12 cellular contexts compared by ENCODE assay signal in the genomic region with DNA sequence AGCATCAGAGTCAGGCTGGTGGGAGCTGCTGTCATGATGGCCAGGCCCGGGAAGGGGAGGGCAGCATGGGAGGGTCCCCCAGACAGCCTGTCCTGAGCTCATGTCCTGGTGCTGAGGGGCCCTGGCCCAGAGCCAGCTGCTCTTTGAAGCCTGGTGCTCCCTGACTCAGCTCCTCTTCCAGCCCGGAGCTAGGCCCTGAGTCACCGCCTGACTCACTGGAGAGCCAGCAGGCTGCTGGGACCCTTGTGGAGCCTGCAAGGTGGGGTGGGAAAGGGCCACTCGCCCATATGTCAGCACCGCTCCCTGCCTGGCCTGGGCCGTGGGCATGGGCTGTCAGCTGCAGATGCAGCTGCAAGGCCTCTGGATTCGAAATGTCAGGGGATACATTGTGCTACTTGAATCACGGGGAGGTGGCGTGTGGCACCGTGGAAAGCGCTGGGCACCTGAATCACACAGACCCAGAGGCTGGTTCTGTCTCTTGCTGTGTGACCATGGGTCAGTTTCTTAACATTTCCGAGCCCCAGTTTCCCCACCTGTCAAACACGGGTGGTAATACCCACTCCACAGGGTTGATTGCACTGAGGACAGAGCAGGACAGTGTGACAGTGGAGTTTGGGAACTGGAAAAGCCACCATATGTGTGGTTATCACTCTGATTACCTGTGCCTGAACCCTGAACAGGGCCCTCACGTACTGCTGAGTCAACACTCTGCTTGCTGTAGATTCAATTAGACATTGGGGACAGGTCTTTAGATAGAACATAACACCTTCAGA. TPM values are rescaled to one million over a fixed set of nuclear protein-coding genes. Genes with fewer than 3 reads are reported as not detected.
DNase-seq lines count a peak whose midpoint lies in the region; ATAC-seq and TF ChIP-seq lines count a peak whose summit lies in the region.
"Had no signal": no experiment of that assay in that cellular context is flagged by ENCODE, and none has a peak within 500 bp of the region (broad histone marks: within the 10 kb centered on the region; RNA-seq: fewer than 3 reads in every experiment).

No MANE protein-coding gene starts in this region.

- no peaks in the 10 kb centered on the region for H3K9me3 ChIP-seq in HEK293 (ENCODE audit: control insufficient read depth, insufficient read depth, low read depth, low read length)
- no peaks in the 10 kb centered on the region for H3K9me3 ChIP-seq in hepatocyte (ENCODE audit: low read depth)
- no peaks in the 10 kb centered on the region for H3K9me3 ChIP-seq in vagina

- no peaks in the 10 kb centered on the region for H3K36me3 Mint-ChIP-seq in activated T-helper 17 cell treated with anti-CD3 and anti-CD28 coated beads, Interleukin-2, amount 50 U/mL, for 72 hours (ENCODE audit: low read depth)
- H3K36me3 Mint-ChIP-seq: natural killer cell treated with Interleukin-12 subunit alpha and Interleukin-12 subunit beta and Interleukin-15 and Interleukin-18, amount 100 ng/mL, for 72 hours had no signal

- H3K79me2 ChIP-seq in hepatocyte = no peaks in the 10 kb centered on the region

- H3K27ac Mint-ChIP-seq in activated T-helper 17 cell treated with anti-CD3 and anti-CD28 coated beads, Interleukin-2, amount 50 U/mL, for 72 hours = no peak overlapping the region
- H3K27ac Mint-ChIP-seq: CD4-positive, alpha-beta T cell; natural killer cell treated with Interleukin-12 subunit alpha and Interleukin-12 subunit beta and Interleukin-15 and Interleukin-18, amount 100 ng/mL, for 72 hours had no signal

- intact Hi-C loops in posterior cingulate gyrus (cut with DNase I) (no loop called here), vagina (cut with DNase I) (no loop called here)

- no peak overlapping the region for H3K4me3 ChIP-seq in HEK293 (ENCODE audit: low read depth, low read length)
- no peak overlapping the region for H3K4me3 ChIP-seq in hepatocyte
- H3K4me3 ChIP-seq in vagina = no peak overlapping the region

- TF ChIP-seq CTCF in HEK293 (tag by site-specific recombination; IDR thresholded peaks at IDR 0.05) (no peak), hepatocyte (IDR thresholded peaks at IDR 0.05; ENCODE audit: poor library complexity) (no peak), GM13976 (IDR thresholded peaks at IDR 0.05; ENCODE audit: borderline replicate concordance, control extremely low read depth, extremely low read depth, insufficient read depth, missing control alignments) (no peak), vagina (IDR thresholded peaks at IDR 0.05) (no peak)

- no peak overlapping the region for H3K27ac ChIP-seq in HEK293 (ENCODE audit: extremely low read depth, low read depth, low read length)
- no peak overlapping the region for H3K27ac ChIP-seq in hepatocyte
- H3K27ac ChIP-seq in vagina = no peak overlapping the region

- H3K27me3 Mint-ChIP-seq in activated T-helper 17 cell treated with anti-CD3 and anti-CD28 coated beads, Interleukin-2, amount 50 U/mL, for 72 hours = peaks cover 6% of the 10 kb centered on the region
- H3K27me3 Mint-ChIP-seq: CD4-positive, alpha-beta T cell had no signal

- WGBS in hepatocyte (ENCODE audit: low lambda C conversion rate, missing lambda C conversion rate) = 79% methylated on average over 14 of the region's 14 CpGs

- CTCF ChIA-PET in HEK293 (lab: Yijun Ruan, JAX) = interaction anchor here (0.6 to 1.5 kb wide), 3 partner anchors 15 to 337 kb away, joined by 3 to 5 read pairs (median 3); no protein-coding TSS in a partner anchor

- peak; percentile 7 for ATAC-seq in activated T-helper 17 cell treated with anti-CD3 and anti-CD28 coated beads, Interleukin-2, amount 50 U/mL, for 72 hours (replicated peaks)
- ATAC-seq: natural killer cell treated with Interleukin-12 subunit alpha and Interleukin-12 subunit beta and Interleukin-15 and Interleukin-18, amount 100 ng/mL, for 72 hours had no signal

- H3K36me3 ChIP-seq in HEK293 (ENCODE audit: control insufficient read depth in 2 of 2, insufficient read depth in 1 of 2, low read length in 2 of 2) (no peaks in the 10 kb centered on the region), hepatocyte (replicated peaks; ENCODE audit: insufficient read depth, low read depth) (no peaks in the 10 kb centered on the region), vagina (no peaks in the 10 kb centered on the region)

- DNase-seq in ACHN = peak; percentile 93
- peak; percentile 68 for DNase-seq in hepatocyte (ENCODE audit: low spot score)
- DNase-seq in posterior cingulate gyrus = no peak
- DNase-seq in GM13976 (ENCODE audit: low spot score) = no peak
- no peak for DNase-seq in NCI-H774 (lab: John Stamatoyannopoulos, UW)
- DNase-seq in vagina (ENCODE audit: extremely low spot score in 2 of 2) = no peak
- DNase-seq: activated CD4-positive, CD25-positive, alpha-beta regulatory T cell; CD4-positive, alpha-beta T cell; NCI-H748 treated with DMSO at 0.1 percent for 48 hours had no signal

- no peak for TF ChIP-seq POLR2A in vagina (IDR thresholded peaks at IDR 0.05)

- no peak overlapping the region for H3K4me3 Mint-ChIP-seq in activated T-helper 17 cell treated with anti-CD3 and anti-CD28 coated beads, Interleukin-2, amount 50 U/mL, for 72 hours
- H3K4me3 Mint-ChIP-seq: CD4-positive, alpha-beta T cell; natural killer cell treated with Interleukin-12 subunit alpha and Interleukin-12 subunit beta and Interleukin-15 and Interleukin-18, amount 100 ng/mL, for 72 hours had no signal

- no peaks in the 10 kb centered on the region for H3K4me1 ChIP-seq in HEK293 (ENCODE audit: control insufficient read depth, insufficient read depth, low read length)
- peaks cover 6% of the 10 kb centered on the region for H3K4me1 ChIP-seq in hepatocyte (ENCODE audit: insufficient read depth)
- H3K4me1 ChIP-seq in vagina = no peaks in the 10 kb centered on the region

- POLR2A ChIA-PET in HEK293 (lab: Yijun Ruan, JAX) = no interaction called here

- no peaks in the 10 kb centered on the region for H3K9me2 ChIP-seq in hepatocyte (replicated peaks; ENCODE audit: insufficient read depth)

- H3K4me2 ChIP-seq in hepatocyte = no peak overlapping the region

- no peak overlapping the region for H2AFZ ChIP-seq in hepatocyte

- no peaks in the 10 kb centered on the region for H4K20me1 ChIP-seq in hepatocyte (ENCODE audit: insufficient read depth, poor library complexity, severe bottlenecking)

- in situ Hi-C loops in ACHN (cut with HindIII; ENCODE audit: low pct_ligation_motif_present, low pct_unique_long_range_greater_than_20kb, low sequenced_read_pairs) (no loop called here), GM13976 (cut with MboI; ENCODE audit: low sequenced_read_pairs, unreplicated experiment) (no loop called here)

- H3K9me3 Mint-ChIP-seq in activated T-helper 17 cell treated with anti-CD3 and anti-CD28 coated beads, Interleukin-2, amount 50 U/mL, for 72 hours = no peaks in the 10 kb centered on the region
- H3K9me3 Mint-ChIP-seq: CD4-positive, alpha-beta T cell; natural killer cell treated with Interleukin-12 subunit alpha and Interleukin-12 subunit beta and Interleukin-15 and Interleukin-18, amount 100 ng/mL, for 72 hours had no signal

- H3K27me3 ChIP-seq in hepatocyte (no peaks in the 10 kb centered on the region), vagina (no peaks in the 10 kb centered on the region)

- H3K4me1 Mint-ChIP-seq in activated T-helper 17 cell treated with anti-CD3 and anti-CD28 coated beads, Interleukin-2, amount 50 U/mL, for 72 hours = peaks cover 5% of the 10 kb centered on the region

TF ChIP-seq in HEK293, 187 proteins besides CTCF, POLR2A, EP300 and RAD21 (continues in another document):
- no peak for TF ChIP-seq ZNF155 (tag by site-specific recombination; IDR thresholded peaks at IDR 0.05)
- no peak for TF ChIP-seq SP3 (tag by site-specific recombination; IDR thresholded peaks at IDR 0.05)
- TF ChIP-seq ZNF146 (tag by site-specific recombination; IDR thresholded peaks at IDR 0.05) = no peak
- TF ChIP-seq, protein P1, sequence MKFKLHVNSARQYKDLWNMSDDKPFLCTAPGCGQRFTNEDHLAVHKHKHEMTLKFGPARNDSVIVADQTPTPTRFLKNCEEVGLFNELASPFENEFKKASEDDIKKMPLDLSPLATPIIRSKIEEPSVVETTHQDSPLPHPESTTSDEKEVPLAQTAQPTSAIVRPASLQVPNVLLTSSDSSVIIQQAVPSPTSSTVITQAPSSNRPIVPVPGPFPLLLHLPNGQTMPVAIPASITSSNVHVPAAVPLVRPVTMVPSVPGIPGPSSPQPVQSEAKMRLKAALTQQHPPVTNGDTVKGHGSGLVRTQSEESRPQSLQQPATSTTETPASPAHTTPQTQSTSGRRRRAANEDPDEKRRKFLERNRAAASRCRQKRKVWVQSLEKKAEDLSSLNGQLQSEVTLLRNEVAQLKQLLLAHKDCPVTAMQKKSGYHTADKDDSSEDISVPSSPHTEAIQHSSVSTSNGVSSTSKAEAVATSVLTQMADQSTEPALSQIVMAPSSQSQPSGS (tag by site-specific recombination; IDR thresholded peaks at IDR 0.05; ENCODE audit: low read depth) = no peak
- TF ChIP-seq MZF1 (tag by site-specific recombination; IDR thresholded peaks at IDR 0.05; ENCODE audit: borderline replicate concordance) = no peak
- TF ChIP-seq, protein P2, sequence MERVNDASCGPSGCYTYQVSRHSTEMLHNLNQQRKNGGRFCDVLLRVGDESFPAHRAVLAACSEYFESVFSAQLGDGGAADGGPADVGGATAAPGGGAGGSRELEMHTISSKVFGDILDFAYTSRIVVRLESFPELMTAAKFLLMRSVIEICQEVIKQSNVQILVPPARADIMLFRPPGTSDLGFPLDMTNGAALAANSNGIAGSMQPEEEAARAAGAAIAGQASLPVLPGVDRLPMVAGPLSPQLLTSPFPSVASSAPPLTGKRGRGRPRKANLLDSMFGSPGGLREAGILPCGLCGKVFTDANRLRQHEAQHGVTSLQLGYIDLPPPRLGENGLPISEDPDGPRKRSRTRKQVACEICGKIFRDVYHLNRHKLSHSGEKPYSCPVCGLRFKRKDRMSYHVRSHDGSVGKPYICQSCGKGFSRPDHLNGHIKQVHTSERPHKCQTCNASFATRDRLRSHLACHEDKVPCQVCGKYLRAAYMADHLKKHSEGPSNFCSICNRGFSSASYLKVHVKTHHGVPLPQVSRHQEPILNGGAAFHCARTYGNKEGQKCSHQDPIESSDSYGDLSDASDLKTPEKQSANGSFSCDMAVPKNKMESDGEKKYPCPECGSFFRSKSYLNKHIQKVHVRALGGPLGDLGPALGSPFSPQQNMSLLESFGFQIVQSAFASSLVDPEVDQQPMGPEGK (tag by site-specific recombination; IDR thresholded peaks at IDR 0.05) = peak; percentile 55

RNA-seq across cellular contexts. Expression of a gene that starts 4.4 kb away (rescaled TPM):
- 1 to 10 TPM in 1 of 2 donors, under 1 TPM in 1; 0.84 to 5.3 TPM for total RNA-seq in activated T-helper 17 cell treated with anti-CD3 and anti-CD28 coated beads, Interleukin-2, amount 50 U/mL, for 72 hours
- total RNA-seq in hepatocyte = 0.16 and 0.17 TPM in 2 replicates
- polyA plus RNA-seq in hepatocyte = 0.10 and 0.21 TPM in 2 replicates
- 1.2 TPM for total RNA-seq in vagina

RNA-seq across cellular contexts. Expression of a gene that starts 42.4 kb away (rescaled TPM):
- total RNA-seq in activated T-helper 17 cell treated with anti-CD3 and anti-CD28 coated beads, Interleukin-2, amount 50 U/mL, for 72 hours = 100 to 1,000 TPM in 1 of 2 donors, 10 to 100 TPM in 1; 61.3 to 102 TPM
- total RNA-seq in hepatocyte = 82.9 and 84.0 TPM in 2 replicates
- polyA plus RNA-seq in hepatocyte = 117 and 118 TPM in 2 replicates
- 107 TPM for total RNA-seq in vagina

RNA-seq across cellular contexts. Expression of a gene that starts 54.6 kb away (rescaled TPM):
- 100 to 1,000 TPM; 338 to 432 TPM for total RNA-seq in activated T-helper 17 cell treated with anti-CD3 and anti-CD28 coated beads, Interleukin-2, amount 50 U/mL, for 72 hours
- 231 and 271 TPM in 2 replicates for total RNA-seq in hepatocyte
- 144 and 170 TPM in 2 replicates for polyA plus RNA-seq in hepatocyte
- total RNA-seq in vagina = 246 TPM

Comparison
In these comparisons a context has a peak if more than half of its experiments do, and no peak if none do; other contexts are left out.
1. DNase-seq: peak in ACHN (single experiment) and hepatocyte (single experiment); none in posterior cingulate gyrus (0 of 10), GM13976 (single experiment), NCI-H774 (single experiment) and vagina (0 of 2).